11 cellular contexts compared by ENCODE assay signal in genomic region chr16:87924937-87925670, GRCh38. TPM values are rescaled to one million over a fixed set of nuclear protein-coding genes. Genes with fewer than 3 reads are reported as not detected.
DNase-seq lines count a peak whose midpoint lies in the region; ATAC-seq, FAIRE-seq and TF ChIP-seq lines count a peak whose summit lies in the region.
"Had no signal": no experiment of that assay in that cellular context is flagged by ENCODE, and none has a peak within 500 bp of the region (broad histone marks: within the 10 kb centered on the region; RNA-seq: fewer than 3 reads in every experiment).

No MANE protein-coding gene starts in this region.

- no peak overlapping the region for H3K27ac ChIP-seq in left ventricle myocardium inferior (replicated peaks)
- no peak overlapping the region for H3K27ac ChIP-seq in H1 (ENCODE audit: low read depth, low read length)
- H3K27ac ChIP-seq in thyroid gland, result peak overlapping the region; percentile 93 to 97 (median 95)
- no peak overlapping the region for H3K27ac ChIP-seq in suprapubic skin
- H3K27ac ChIP-seq: testis had no signal

- H2BK5ac ChIP-seq in H1 (ENCODE audit: low read depth, low read length), result no peak overlapping the region

- H3K56ac ChIP-seq in H1 (replicated peaks; ENCODE audit: insufficient read length, low read depth, low read length), result no peak overlapping the region

- DNase-seq in left ventricle myocardium inferior, result peak; percentile 46
- no peak for DNase-seq in cardiac septum (ENCODE audit: low spot score)
- peak; percentile 87 for DNase-seq in NCI-H345 treated with DMSO at 0.1 percent for 48 hours (lab: John Stamatoyannopoulos, UW; ENCODE audit: unreplicated experiment)
- DNase-seq in H1 (ENCODE audit: low read depth in 1 of 2, low spot score in 2 of 2), result no peak
- peak; percentile 98 for DNase-seq in thyroid gland
- DNase-seq in suprapubic skin (ENCODE audit: low spot score in 2 of 2), result no peak
- DNase-seq in activated T-cell treated with anti-CD3 and anti-CD28 coated beads, Interleukin-2, amount 50 U/mL, for 1 hour, result no peak
- DNase-seq: activated CD4-positive, alpha-beta T cell treated with anti-CD3 and anti-CD28 coated beads, Interleukin-2, amount 50 U/mL, for 4 hours; aorta; testis had no signal

- no peak overlapping the region for H2BK120ac ChIP-seq in H1 (replicated peaks; ENCODE audit: low read depth, low read length)

- 0 out of 2 replicates have a peak overlapping the region, but pooled peaks have one; percentile 61 for H2BK20ac ChIP-seq in H1 (ENCODE audit: low read length)

- intact Hi-C loops in left ventricle myocardium inferior (cut with micrococcal nuclease), result no loop called here
- intact Hi-C loops in cardiac septum (cut with DNase I), result no loop called here
- intact Hi-C loops in thyroid gland (cut with DNase I), result no loop called here

- H3K23me2 ChIP-seq in H1 (ENCODE audit: low read depth, low read length), result no peaks in the 10 kb centered on the region

- H3K79me1 ChIP-seq in H1 (ENCODE audit: low read depth, low read length), result no peaks in the 10 kb centered on the region

- H4K8ac ChIP-seq in H1 (ENCODE audit: extremely low read depth, insufficient read depth, low read length), result peak overlapping the region; percentile 22; the same call in 1 of the 2 replicates

- peaks cover 21% of the 10 kb centered on the region for H3K27me3 ChIP-seq in left ventricle myocardium inferior (ENCODE audit: low read depth)
- no peaks in the 10 kb centered on the region for H3K27me3 ChIP-seq in H1 (replicated peaks in 1 of 4; ENCODE audit: control insufficient read depth in 3 of 4, extremely low read depth in 1 of 4, insufficient read depth in 3 of 4, low read length in 3 of 4)
- no peaks in the 10 kb centered on the region for H3K27me3 ChIP-seq in thyroid gland
- H3K27me3 ChIP-seq in suprapubic skin, result peaks cover 8% of the 10 kb centered on the region
- H3K27me3 ChIP-seq: testis had no signal

- no peak overlapping the region for H4K91ac ChIP-seq in H1 (replicated peaks; ENCODE audit: insufficient read length, low read length)

- no peak overlapping the region for H4K5ac ChIP-seq in H1 (ENCODE audit: insufficient read length, low read depth, low read length)

- TF ChIP-seq CTCF in left ventricle myocardium inferior (IDR thresholded peaks at IDR 0.05; ENCODE audit: borderline replicate concordance), result no peak
- TF ChIP-seq CTCF in H1 (IDR thresholded peaks at IDR 0.05; ENCODE audit: control extremely low read depth in 1 of 3, insufficient read depth in 1 of 3, low read depth in 1 of 3, low read length in 3 of 3), result no peak
- no peak for TF ChIP-seq CTCF in thyroid gland (IDR thresholded peaks at IDR 0.05)
- no peak for TF ChIP-seq CTCF in suprapubic skin (IDR thresholded peaks at IDR 0.05)

- no peak overlapping the region; the same call in 1 of the 2 replicates for H2AFZ ChIP-seq in H1 (ENCODE audit: low read length)

- H3K9ac ChIP-seq in H1 (replicated peaks in 1 of 4; ENCODE audit: extremely low read depth in 1 of 4, low read depth in 3 of 4, low read length in 3 of 4), result no peak overlapping the region

- H2BK12ac ChIP-seq in H1 (ENCODE audit: low read depth, low read length), result peak overlapping the region; percentile 0; the same call in 1 of the 2 replicates

- no peak overlapping the region for H3K4ac ChIP-seq in H1 (replicated peaks; ENCODE audit: insufficient read length, low read depth, low read length)

- H3K36me3 ChIP-seq in left ventricle myocardium inferior (no peaks in the 10 kb centered on the region), H1 (ENCODE audit: control insufficient read depth in 2 of 4, insufficient read depth in 4 of 4, low read length in 3 of 4) (no peaks in the 10 kb centered on the region), thyroid gland (no peaks in the 10 kb centered on the region), suprapubic skin (no peaks in the 10 kb centered on the region)

- TF ChIP-seq POLR2A in H1 (IDR thresholded peaks at IDR 0.05; ENCODE audit: control extremely low read depth in 1 of 2, low read depth in 2 of 2, low read length in 2 of 2) (no peak), thyroid gland (IDR thresholded peaks at IDR 0.05) (peak in 1 of 2 donors; percentile 57), suprapubic skin (IDR thresholded peaks at IDR 0.05) (no peak)

- H3K9me3 ChIP-seq in left ventricle myocardium inferior (replicated peaks) (no peaks in the 10 kb centered on the region), H1 (ENCODE audit: insufficient read depth in 2 of 2, low read depth in 1 of 2, low read length in 1 of 2) (no peaks in the 10 kb centered on the region), thyroid gland (no peaks in the 10 kb centered on the region), suprapubic skin (no peaks in the 10 kb centered on the region)
- H3K9me3 ChIP-seq: testis had no signal

- no peaks in the 10 kb centered on the region for H3K79me2 ChIP-seq in H1 (ENCODE audit: control insufficient read depth in 1 of 2, insufficient read depth in 2 of 2, low read length in 2 of 2)

- H3K4me3 ChIP-seq in left ventricle myocardium inferior (no peak overlapping the region), H1 (ENCODE audit: extremely low read depth in 1 of 4, insufficient read depth in 2 of 4, low read depth in 3 of 4, low read length in 4 of 4) (no peak overlapping the region), thyroid gland (replicated peaks in 1 of 3) (no peak overlapping the region), suprapubic skin (no peak overlapping the region)
- H3K4me3 ChIP-seq: testis had no signal

- TF ChIP-seq RAD21 in H1 (IDR thresholded peaks at IDR 0.05 in 1 of 2, conservative IDR thresholded peaks at IDR 0.05 in 1 of 2; ENCODE audit: low read depth in 2 of 2, low read length in 2 of 2), result no peak

- FAIRE-seq in H1 (lab: Jason Lieb, UNC), result no peak

- no peak overlapping the region for H2BK15ac ChIP-seq in H1 (ENCODE audit: low read length)

- CTCF ChIA-PET in H1 (lab: Charles Lee; ENCODE audit: partially characterized antibody), result interaction anchor here (0.6 to 4.4 kb wide), 12 partner anchors 9 to 155 kb away, joined by 3 to 24 read pairs (median 3); no protein-coding TSS in a partner anchor

- ATAC-seq in HG03378 (IDR thresholded peaks at IDR 0.05; ENCODE audit: unreplicated experiment), result no peak

- H4K20me1 ChIP-seq in H1 (replicated peaks in 1 of 2; ENCODE audit: control insufficient read depth in 1 of 2, insufficient read depth in 2 of 2, low read length in 2 of 2), result no peaks in the 10 kb centered on the region

- POLR2A ChIA-PET in H1 (lab: Charles Lee; ENCODE audit: partially characterized antibody), result interaction anchor here (1.0 to 1.1 kb wide), 2 partner anchors 48 to 146 kb away, joined by 3 to 4 read pairs; no protein-coding TSS in a partner anchor

- WGBS in H1 (ENCODE audit: extremely low coverage in 1 of 2, insufficient coverage in 1 of 2, insufficient read length in 1 of 2, insufficient replicate concordance in 2 of 2, low coverage in 1 of 2, low lambda C conversion rate in 2 of 2, missing lambda C conversion rate in 1 of 2), 2 experiments, result 86% methylated on average over 21 of the region's 21 CpGs; no CpG with 5 or more reads in 1 of the 2 experiments
- WGBS in thyroid gland, 2 donors, result 44% methylated on average over 12 to 19 of the region's 21 CpGs
- WGBS in suprapubic skin, result 68% methylated on average over 18 of the region's 21 CpGs

- H3K4me2 ChIP-seq in H1 (ENCODE audit: insufficient read depth in 1 of 2, low read depth in 2 of 2, low read length in 2 of 2), result no peak overlapping the region

- no peak overlapping the region for H3K14ac ChIP-seq in H1 (ENCODE audit: insufficient read length)

- no peak for TF ChIP-seq EP300 in H1 (IDR thresholded peaks at IDR 0.05; ENCODE audit: borderline replicate concordance in 1 of 2, low read depth in 2 of 2, low read length in 2 of 2)
- TF ChIP-seq EP300 in suprapubic skin (IDR thresholded peaks at IDR 0.05), result no peak

- H3K4me1 ChIP-seq in left ventricle myocardium inferior, result peaks cover 13% of the 10 kb centered on the region
- peaks cover 0 to 18% (median 3%) of the 10 kb centered on the region in 4 experiments; a peak in 5 of 7 replicates for H3K4me1 ChIP-seq in H1 (replicated peaks in 1 of 4; ENCODE audit: control insufficient read depth in 3 of 4, insufficient read depth in 4 of 4, low read length in 3 of 4)
- peaks cover 43 to 50% of the 10 kb centered on the region in 2 donors for H3K4me1 ChIP-seq in thyroid gland
- H3K4me1 ChIP-seq in suprapubic skin, result peaks cover 14% of the 10 kb centered on the region

- no peak overlapping the region; the same call in 1 of the 2 replicates for H3K18ac ChIP-seq in H1 (ENCODE audit: extremely low read depth, low read length)

- no peak overlapping the region for H2AK5ac ChIP-seq in H1 (ENCODE audit: low read depth, low read length)

- H3K23ac ChIP-seq in H1 (ENCODE audit: insufficient read length), result no peak overlapping the region

RNA-seq across cellular contexts. Expression of gene CA5A, which starts 11.2 kb away (rescaled TPM):
- total RNA-seq in left ventricle myocardium inferior, result not detected
- total RNA-seq in cardiac septum, result not detected
- total RNA-seq in H1 (2021; fragmentation: NEBNext Ultra II Directional; extraction: Animal tissue kit (Norgen Biotek cat#: 25700)), result not detected in 2 replicates
- polyA plus RNA-seq in H1 (2011; rRNA removed), result not detected in 2 replicates
- polyA plus RNA-seq in H1 (2011; cell fraction: cytosol; rRNA removed), result not detected
- not detected for polyA plus RNA-seq in H1 (2011; cell fraction: nucleus; rRNA removed)
- polyA plus RNA-seq in H1 (2012, experiment 1 of 2), result not detected in 4 replicates
- polyA plus RNA-seq in H1 (2012, experiment 2 of 2), result not detected
- polyA plus RNA-seq in H1 (2013, experiment 1 of 2), result under 0.01 TPM
- not detected for polyA plus RNA-seq in H1 (2013, experiment 2 of 2)
- not detected in 2 replicates for polyA minus RNA-seq in H1 (2011; rRNA and poly(A)+ RNA removed)
- polyA minus RNA-seq in H1 (2011; cell fraction: cytosol; rRNA and poly(A)+ RNA removed), result not detected
- polyA minus RNA-seq in H1 (2011; cell fraction: nucleus; rRNA and poly(A)+ RNA removed), result not detected
- not detected for total RNA-seq in thyroid gland
- not detected for total RNA-seq in suprapubic skin
- total RNA-seq: aorta, testis had no signal

RNA-seq across cellular contexts. Expression of gene BANP, which starts 26.1 kb away (rescaled TPM):
- total RNA-seq in left ventricle myocardium inferior (12.6 TPM), cardiac septum (18.4 TPM), thyroid gland (10 to 100 TPM; 22.8 to 42.7 (median 29.8) TPM), suprapubic skin (10 to 100 TPM; 24.9 to 40.1 (median 26.5) TPM)
- total RNA-seq in H1 (2021; fragmentation: NEBNext Ultra II Directional; extraction: Animal tissue kit (Norgen Biotek cat#: 25700)), result 39.3 and 39.8 TPM in 2 replicates
- polyA plus RNA-seq in H1 (2011; rRNA removed), result 25.8 and 29.0 TPM in 2 replicates
- 33.5 TPM for polyA plus RNA-seq in H1 (2011; cell fraction: cytosol; rRNA removed)
- polyA plus RNA-seq in H1 (2011; cell fraction: nucleus; rRNA removed), result 65.3 TPM
- polyA plus RNA-seq in H1 (2012, experiment 1 of 2), result 20.1 to 25.9 TPM (median 23.8 TPM) in 4 replicates
- 21.4 TPM for polyA plus RNA-seq in H1 (2012, experiment 2 of 2)
- polyA plus RNA-seq in H1 (2013, experiment 1 of 2), result 20.6 TPM
- polyA plus RNA-seq in H1 (2013, experiment 2 of 2), result 21.1 TPM
- 45.5 and 52.3 TPM in 2 replicates for polyA minus RNA-seq in H1 (2011; rRNA and poly(A)+ RNA removed)
- 25.0 TPM for polyA minus RNA-seq in H1 (2011; cell fraction: cytosol; rRNA and poly(A)+ RNA removed)
- 52.7 TPM for polyA minus RNA-seq in H1 (2011; cell fraction: nucleus; rRNA and poly(A)+ RNA removed)

RNA-seq across cellular contexts. Expression of gene SLC7A5, which starts 55.8 kb away (rescaled TPM):
- total RNA-seq in left ventricle myocardium inferior, result 4.6 TPM
- 8.2 TPM for total RNA-seq in cardiac septum
- total RNA-seq in H1 (2021; fragmentation: NEBNext Ultra II Directional; extraction: Animal tissue kit (Norgen Biotek cat#: 25700)), result 327 and 341 TPM in 2 replicates
- polyA plus RNA-seq in H1 (2011; rRNA removed), result 68.2 and 161 TPM in 2 replicates
- polyA plus RNA-seq in H1 (2011; cell fraction: cytosol; rRNA removed), result 65.1 TPM
- 122 TPM for polyA plus RNA-seq in H1 (2011; cell fraction: nucleus; rRNA removed)
- 126 to 176 TPM (median 151 TPM) in 4 replicates for polyA plus RNA-seq in H1 (2012, experiment 1 of 2)
- polyA plus RNA-seq in H1 (2012, experiment 2 of 2), result 202 TPM
- 316 TPM for polyA plus RNA-seq in H1 (2013, experiment 1 of 2)
- 381 TPM for polyA plus RNA-seq in H1 (2013, experiment 2 of 2)
- polyA minus RNA-seq in H1 (2011; rRNA and poly(A)+ RNA removed), result 34.4 and 63.7 TPM in 2 replicates
- polyA minus RNA-seq in H1 (2011; cell fraction: cytosol; rRNA and poly(A)+ RNA removed), result 84.2 TPM
- 42.4 TPM for polyA minus RNA-seq in H1 (2011; cell fraction: nucleus; rRNA and poly(A)+ RNA removed)
- 1 to 10 TPM; 1.1 to 5.2 (median 2.2) TPM for total RNA-seq in thyroid gland
- 10 to 100 TPM in 3 of 4 donors, 1 to 10 TPM in 1; 10.0 to 99.4 (median 61.1) TPM for total RNA-seq in suprapubic skin

Comparison
In these comparisons a context has a peak if more than half of its experiments do, and no peak if none do; other contexts are left out.
1. DNase-seq: peak in left ventricle myocardium inferior (single experiment), NCI-H345 treated with DMSO at 0.1 percent for 48 hours (single experiment) and thyroid gland (2 of 2); none in cardiac septum (single experiment), H1 (0 of 2), suprapubic skin (0 of 2) and activated T-cell treated with anti-CD3 and anti-CD28 coated beads, Interleukin-2, amount 50 U/mL, for 1 hour (single experiment).
2. H3K27ac ChIP-seq: peak in thyroid gland (3 of 3); none in left ventricle myocardium inferior (single experiment), H1 (single experiment) and suprapubic skin (single experiment).